Comparison of ENCODE assay signal across 16 cellular contexts in genomic region chr14:98736701-98737338, GRCh38.
DNase-seq lines count a peak whose midpoint lies in the region; ATAC-seq and TF ChIP-seq lines count a peak whose summit lies in the region.
"Had no signal": no experiment of that assay in that cellular context is flagged by ENCODE, and none has a peak within 500 bp of the region (broad histone marks: within the 10 kb centered on the region; RNA-seq: fewer than 3 reads in every experiment).

No MANE protein-coding gene starts in this region.

- H3K4me1 Mint-ChIP-seq in GM23338 (peaks cover 2% of the 10 kb centered on the region; the same call in 1 of the 3 replicates), neural progenitor cell (peaks cover 7% of the 10 kb centered on the region)
- H3K4me1 Mint-ChIP-seq: IgD-negative memory B cell had no signal

- H3K4me2 ChIP-seq in GM23338, result no peak overlapping the region
- peak overlapping the region; percentile 1 for H3K4me2 ChIP-seq in neural progenitor cell
- H3K4me2 ChIP-seq: A549 had no signal

- no peaks in the 10 kb centered on the region for H3K36me3 ChIP-seq in GM23338 (ENCODE audit: insufficient read depth)
- no peaks in the 10 kb centered on the region for H3K36me3 ChIP-seq in neural progenitor cell
- H3K36me3 ChIP-seq: BE2C had no signal

- H3K4me3 Mint-ChIP-seq in GM23338 (no peak overlapping the region), neural progenitor cell (no peak overlapping the region)
- H3K4me3 Mint-ChIP-seq: CD8-positive, alpha-beta T cell; IgD-negative memory B cell had no signal

- no peaks in the 10 kb centered on the region for H4K20me1 ChIP-seq in GM23338 (replicated peaks; ENCODE audit: insufficient read depth)
- no peaks in the 10 kb centered on the region for H4K20me1 ChIP-seq in neural progenitor cell (ENCODE audit: low read depth)

- TF ChIP-seq CTCF in GM23338 (conservative IDR thresholded peaks at IDR 0.05; ENCODE audit: low read depth in 2 of 2) (no peak), neural progenitor cell (IDR thresholded peaks at IDR 0.05) (no peak)

- H3K27me3 ChIP-seq in GM23338 (ENCODE audit: insufficient read depth), result no peaks in the 10 kb centered on the region
- H3K27me3 ChIP-seq in neural progenitor cell, result no peaks in the 10 kb centered on the region
- H3K27me3 ChIP-seq: BE2C had no signal

- DNase-seq in DMS79 treated with DMSO at 0.1 percent for 48 hours (lab: John Stamatoyannopoulos, UW) (peak; percentile 87), GM23338 (ENCODE audit: low spot score) (no peak), neural progenitor cell (ENCODE audit: low spot score) (peak; percentile 53), sciatic nerve (ENCODE audit: low spot score) (no peak), NCI-H446 treated with DMSO at 0.1 percent for 48 hours (lab: John Stamatoyannopoulos, UW) (no peak)
- DNase-seq: BE2C, COR-L47, DMS153, GM23248, H7 had no signal

- no peaks in the 10 kb centered on the region for H3K79me2 ChIP-seq in GM23338 (replicated peaks; ENCODE audit: insufficient read depth)
- H3K79me2 ChIP-seq in neural progenitor cell (ENCODE audit: low read depth), result no peaks in the 10 kb centered on the region

- no peaks in the 10 kb centered on the region; the same call in 2 of the 3 replicates for H3K9me3 Mint-ChIP-seq in GM23338
- H3K9me3 Mint-ChIP-seq in neural progenitor cell, result peaks cover 4% of the 10 kb centered on the region
- H3K9me3 Mint-ChIP-seq: CD8-positive, alpha-beta T cell had no signal

- H3K9me2 ChIP-seq in GM23338 (ENCODE audit: insufficient read depth), result peaks cover 5% of the 10 kb centered on the region; the same call in 1 of the 2 replicates

- no peak overlapping the region for H3K27ac ChIP-seq in GM23338 (ENCODE audit: low read depth)
- no peak overlapping the region for H3K27ac ChIP-seq in neural progenitor cell
- H3K27ac ChIP-seq: A549, C4-2B, GM23248 had no signal

- H3K4me1 ChIP-seq in GM23338 (ENCODE audit: insufficient read depth), result no peaks in the 10 kb centered on the region
- H3K4me1 ChIP-seq in neural progenitor cell, result peaks cover 3% of the 10 kb centered on the region
- H3K4me1 ChIP-seq: A549, BE2C had no signal

- ATAC-seq in GM23338, result no peak
- ATAC-seq in sciatic nerve, result peak; percentile 77
- ATAC-seq in HG02759 (IDR thresholded peaks at IDR 0.05; ENCODE audit: unreplicated experiment), result no peak
- no peak for ATAC-seq in HG02885 (IDR thresholded peaks at IDR 0.05; ENCODE audit: poor library complexity, unreplicated experiment)
- ATAC-seq: A549; CD8-positive, alpha-beta T cell had no signal

- no peak overlapping the region for H3K4me3 ChIP-seq in GM23338
- H3K4me3 ChIP-seq in neural progenitor cell, result no peak overlapping the region
- H3K4me3 ChIP-seq: A549, GM23248 had no signal

- H2AFZ ChIP-seq in GM23338 (peak overlapping the region; percentile 66; the same call in 1 of the 2 replicates), neural progenitor cell (replicated peaks) (no peak overlapping the region)
- H2AFZ ChIP-seq: GM23248 had no signal

- no peaks in the 10 kb centered on the region for H3K9me3 ChIP-seq in neural progenitor cell (ENCODE audit: low read depth)
- H3K9me3 ChIP-seq: A549, BE2C had no signal

- H3K9ac ChIP-seq in neural progenitor cell, result no peak overlapping the region
- H3K9ac ChIP-seq: GM23248 had no signal

- intact Hi-C loops in sciatic nerve (cut with DNase I), result no loop called here

- H3K27ac Mint-ChIP-seq in GM23338 (no peak overlapping the region), neural progenitor cell (no peak overlapping the region)
- H3K27ac Mint-ChIP-seq: CD8-positive, alpha-beta T cell; IgD-negative memory B cell had no signal

- H3F3A ChIP-seq in GM23338 (replicated peaks; ENCODE audit: low read depth) (no peaks in the 10 kb centered on the region), neural progenitor cell (ENCODE audit: low read depth) (no peaks in the 10 kb centered on the region)

- peaks cover 2% of the 10 kb centered on the region for H3K27me3 Mint-ChIP-seq in GM23338 (ENCODE audit: insufficient read depth, low read depth, poor library complexity)
- no peaks in the 10 kb centered on the region for H3K27me3 Mint-ChIP-seq in neural progenitor cell (ENCODE audit: insufficient read depth, low read depth)
- H3K27me3 Mint-ChIP-seq: IgD-negative memory B cell had no signal

- H3K36me3 Mint-ChIP-seq in GM23338 (ENCODE audit: low read depth) (no peaks in the 10 kb centered on the region), neural progenitor cell (no peaks in the 10 kb centered on the region)
- H3K36me3 Mint-ChIP-seq: CD8-positive, alpha-beta T cell; IgD-negative memory B cell had no signal

TF ChIP-seq in GM23338, 12 proteins besides CTCF, POLR2A, EP300 and RAD21 (continues in another document):
- TF ChIP-seq REST (IDR thresholded peaks at IDR 0.05; ENCODE audit: unreplicated experiment) (no peak), JUNB (IDR thresholded peaks at IDR 0.05; ENCODE audit: unreplicated experiment) (no peak), ZNF114 (CRISPR knock-in tag; IDR thresholded peaks at IDR 0.05) (no peak), STAT1 (IDR thresholded peaks at IDR 0.05; ENCODE audit: unreplicated experiment) (no peak)

Comparison
In these comparisons a context has a peak if more than half of its experiments do, and no peak if none do; other contexts are left out.
1. DNase-seq: peak in DMS79 treated with DMSO at 0.1 percent for 48 hours (single experiment) and neural progenitor cell (single experiment); none in GM23338 (single experiment), sciatic nerve (single experiment) and NCI-H446 treated with DMSO at 0.1 percent for 48 hours (single experiment).